Comparison of ENCODE assay signal across 1 cellular context in genomic region chr14:68263563-68264350, GRCh38.
TF ChIP-seq lines count a peak whose summit lies in the region.

No MANE protein-coding gene starts in this region.

TF ChIP-seq in WTC11, 78 proteins besides CTCF, POLR2A, EP300 and RAD21 (continued from another document):
- TF ChIP-seq ZMAT4 (CRISPR knock-in tag; IDR thresholded peaks at IDR 0.05): no peak
TF ChIP-seq in WTC11: peak in this region for 0.
